9 cellular contexts compared by ENCODE assay signal in genomic region chr15:94206463-94207167, GRCh38. TPM values are rescaled to one million over a fixed set of nuclear protein-coding genes. Genes with fewer than 3 reads are reported as not detected.
DNase-seq lines count a peak whose midpoint lies in the region; ATAC-seq and TF ChIP-seq lines count a peak whose summit lies in the region.
"Had no signal": no experiment of that assay in that cellular context is flagged by ENCODE, and none has a peak within 500 bp of the region (broad histone marks: within the 10 kb centered on the region; RNA-seq: fewer than 3 reads in every experiment).

No MANE protein-coding gene starts in this region.

- peaks cover 32% of the 10 kb centered on the region for H3K27me3 Mint-ChIP-seq in activated T-cell treated with anti-CD3 and anti-CD28 coated beads, Interleukin-2, amount 50 U/mL, for 72 hours (ENCODE audit: low read depth)
- no peaks in the 10 kb centered on the region for H3K27me3 Mint-ChIP-seq in natural killer cell (ENCODE audit: low read depth in 2 of 2)

- peak overlapping the region; percentile 73 to 84 for H3K4me3 Mint-ChIP-seq in activated T-cell treated with anti-CD3 and anti-CD28 coated beads, Interleukin-2, amount 50 U/mL, for 72 hours
- H3K4me3 Mint-ChIP-seq in natural killer cell: peak overlapping the region; percentile 81

- H3K4me1 Mint-ChIP-seq in activated T-cell treated with anti-CD3 and anti-CD28 coated beads, Interleukin-2, amount 50 U/mL, for 72 hours (ENCODE audit: low read depth): peaks cover 31% of the 10 kb centered on the region
- H3K4me1 Mint-ChIP-seq in natural killer cell: peaks cover 15 to 20% of the 10 kb centered on the region in 2 donors

- no peaks in the 10 kb centered on the region for H3K36me3 ChIP-seq in aorta (ENCODE audit: control insufficient read depth in 1 of 2, insufficient read depth in 2 of 2, low read length in 1 of 2)

- H3K4me3 ChIP-seq in aorta (ENCODE audit: low read length in 2 of 2): no peak overlapping the region

- H3K27ac ChIP-seq in aorta (ENCODE audit: low read depth in 1 of 2, low read length in 2 of 2): no peak overlapping the region

- intact Hi-C loops in natural killer cell (cut with micrococcal nuclease): no loop called here
- intact Hi-C loops in aorta (cut with DNase I): no loop called here

- peaks cover 2% of the 10 kb centered on the region in 2 donors for H3K9me3 Mint-ChIP-seq in activated T-cell treated with anti-CD3 and anti-CD28 coated beads, Interleukin-2, amount 50 U/mL, for 72 hours
- H3K9me3 Mint-ChIP-seq in natural killer cell: no peaks in the 10 kb centered on the region

- H3K4me1 ChIP-seq in aorta (ENCODE audit: control insufficient read depth in 1 of 2, insufficient read depth in 2 of 2, low read length in 2 of 2): no peaks in the 10 kb centered on the region

- TF ChIP-seq CTCF in natural killer cell (IDR thresholded peaks at IDR 0.05): no peak

- peaks cover 4 to 5% of the 10 kb centered on the region in 2 donors for H3K36me3 Mint-ChIP-seq in activated T-cell treated with anti-CD3 and anti-CD28 coated beads, Interleukin-2, amount 50 U/mL, for 72 hours (ENCODE audit: insufficient read depth in 2 of 2)
- H3K36me3 Mint-ChIP-seq in natural killer cell: no peaks in the 10 kb centered on the region

- WGBS in aorta, 2 donors: 72 to 79% methylated on average over 11 of the region's 11 CpGs

- ATAC-seq in HG03432 (IDR thresholded peaks at IDR 0.05; ENCODE audit: unreplicated experiment) (peak; percentile 50), natural killer cell (peak; percentile 74 to 82 (median 75)), GM18861 (IDR thresholded peaks at IDR 0.05; ENCODE audit: unreplicated experiment) (no peak), aorta (ENCODE audit: low FRiP score) (no peak), HG03521 (IDR thresholded peaks at IDR 0.05; ENCODE audit: unreplicated experiment) (no peak)
- peak; percentile 96 to 97 for ATAC-seq in activated T-cell treated with anti-CD3 and anti-CD28 coated beads, Interleukin-2, amount 50 U/mL, for 72 hours (replicated peaks in 1 of 2)

- H3K27me3 ChIP-seq in aorta (ENCODE audit: control insufficient read depth in 1 of 2, insufficient read depth in 2 of 2, low read length in 1 of 2): no peaks in the 10 kb centered on the region

- peak overlapping the region; percentile 97 for H3K27ac Mint-ChIP-seq in activated T-cell treated with anti-CD3 and anti-CD28 coated beads, Interleukin-2, amount 50 U/mL, for 72 hours
- H3K27ac Mint-ChIP-seq in natural killer cell: peak overlapping the region; percentile 74 to 89

- DNase-seq in EH (ENCODE audit: low read depth): peak; percentile 78
- peak; percentile 64 to 70 for DNase-seq in activated T-cell treated with anti-CD3 and anti-CD28 coated beads, Interleukin-2, amount 50 U/mL, for 72 hours
- DNase-seq in natural killer cell: no peak
- DNase-seq in aorta: no peak
- no peak for DNase-seq in SHP77 treated with DMSO at 0.1 percent for 48 hours (lab: John Stamatoyannopoulos, UW)
- DNase-seq: hippocampal formation had no signal

- no peaks in the 10 kb centered on the region for H3K9me3 ChIP-seq in aorta (ENCODE audit: control insufficient read depth, low read length)

RNA-seq across cellular contexts. Expression of gene MCTP2, which starts 24.7 kb away (rescaled TPM):
- total RNA-seq in activated T-cell treated with anti-CD3 and anti-CD28 coated beads, Interleukin-2, amount 50 U/mL, for 72 hours: 100 to 1,000 TPM in 1 of 2 donors, 10 to 100 TPM in 1; 49.9 to 119 TPM
- total RNA-seq in natural killer cell: 100 to 1,000 TPM; 235 to 312 (median 261) TPM
- 1 to 10 TPM; 7.7 to 9.6 TPM for total RNA-seq in aorta
- under 1 TPM; 0.13 to 0.88 TPM for polyA plus RNA-seq in aorta

Comparison
In these comparisons a context has a peak if more than half of its experiments do, and no peak if none do; other contexts are left out.
1. DNase-seq: peak in EH (single experiment) and activated T-cell treated with anti-CD3 and anti-CD28 coated beads, Interleukin-2, amount 50 U/mL, for 72 hours (2 of 2); none in natural killer cell (single experiment), aorta (0 of 2) and SHP77 treated with DMSO at 0.1 percent for 48 hours (single experiment).
2. ATAC-seq: peak in HG03432 (single experiment), activated T-cell treated with anti-CD3 and anti-CD28 coated beads, Interleukin-2, amount 50 U/mL, for 72 hours (2 of 2) and natural killer cell (3 of 3); none in GM18861 (single experiment), aorta (single experiment) and HG03521 (single experiment).
3. RNA of gene MCTP2, which starts 24.7 kb away (total RNA-seq): 235 to 312 TPM in natural killer cell and 49.9 to 119 TPM in activated T-cell treated with anti-CD3 and anti-CD28 coated beads, Interleukin-2, amount 50 U/mL, for 72 hours; 7.7 to 9.6 TPM in aorta; every median in the first group is over 4 times any median in the second.